In the genomic region with DNA sequence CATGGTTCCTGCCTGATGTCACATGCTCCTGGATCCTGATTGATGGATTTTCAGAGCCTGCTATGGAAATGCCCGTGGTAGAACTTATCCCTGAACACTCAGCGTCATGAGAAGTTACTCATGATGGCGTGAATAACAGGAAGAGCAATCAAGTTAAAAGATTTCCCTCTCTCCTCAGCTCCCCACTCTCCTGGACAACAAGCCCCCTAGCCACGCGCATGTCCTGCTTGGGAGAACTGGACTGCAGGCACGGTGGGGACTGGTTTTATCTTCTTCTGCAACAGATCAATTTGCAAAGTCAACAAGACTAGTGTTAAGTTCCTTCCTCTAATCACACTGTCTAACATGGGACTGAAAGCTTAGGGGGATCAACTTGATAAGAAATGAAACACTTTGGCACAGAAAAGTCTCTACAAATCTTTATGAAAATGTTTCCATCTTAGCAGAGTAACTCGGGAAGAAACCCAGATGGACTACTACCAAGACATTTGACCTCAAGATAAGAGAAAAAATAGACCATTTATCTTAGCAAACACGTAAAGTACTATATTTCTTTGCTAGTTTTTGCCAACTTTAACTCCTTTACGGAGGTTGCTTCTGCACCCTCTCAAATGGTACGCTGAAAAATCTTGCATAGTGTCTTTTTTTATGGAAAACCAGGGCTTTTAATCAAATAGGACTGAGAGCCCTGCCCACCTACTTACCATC, we compare ENCODE assay signal across 27 cellular contexts. TPM values are rescaled to one million over a fixed set of nuclear protein-coding genes. Genes with fewer than 3 reads are reported as not detected.
A peak's percentile ranks its signal among the peaks of the same experiment; 100 is the strongest.
DNase-seq lines count a peak whose midpoint lies in the region; ATAC-seq and TF ChIP-seq lines count a peak whose summit lies in the region.
"Had no signal": no experiment of that assay in that cellular context is flagged by ENCODE, and none has a peak within 500 bp of the region (broad histone marks: within the 10 kb centered on the region; RNA-seq: fewer than 3 reads in every experiment).

No MANE protein-coding gene starts in this region.

- CTCF ChIA-PET in Caco-2 (lab: Charles Lee): no interaction called here
- CTCF ChIA-PET in HEK293 (lab: Yijun Ruan, JAX): interaction anchor here (0.6 kb wide), 1 partner anchor 45 kb away, joined by 3 read pairs; no protein-coding TSS in a partner anchor

- TF ChIP-seq CTCF in Caco-2 (IDR thresholded peaks at IDR 0.05; ENCODE audit: insufficient read depth in 1 of 2, low read depth in 1 of 2, low read length in 1 of 2, severe bottlenecking in 1 of 2, unreplicated experiment in 1 of 2): no peak
- TF ChIP-seq CTCF in HEK293 (tag by site-specific recombination; IDR thresholded peaks at IDR 0.05): no peak
- TF ChIP-seq CTCF in nephron (IDR thresholded peaks at IDR 0.05; ENCODE audit: unreplicated experiment in 3 of 3): no peak

- no peaks in the 10 kb centered on the region for H3K9me3 Mint-ChIP-seq in Caco-2 (ENCODE audit: unreplicated experiment)
- no peaks in the 10 kb centered on the region for H3K9me3 Mint-ChIP-seq in nephron
- H3K9me3 Mint-ChIP-seq: activated CD4-positive, alpha-beta T cell treated with anti-CD3 and anti-CD28 coated beads, Interleukin-2, amount 10 ng/mL, durations not matched to agents 7 days and 5 days; activated T-cell treated with anti-CD3 and anti-CD28 coated beads, Interleukin-2, amount 50 U/mL, for 72 hours; GM23338; naive thymus-derived CD4-positive, alpha-beta T cell; stimulated activated effector memory CD8-positive, alpha-beta T cell treated with anti-CD3 and anti-CD28 coated beads, Interleukin-12 subunit alpha, Interleukin-12 subunit beta, amount 100 ng/mL, for 72 hours had no signal

- POLR2A ChIA-PET in Caco-2 (lab: Charles Lee) (no interaction called here), HEK293 (lab: Yijun Ruan, JAX) (interaction anchor here (0.5 kb wide), 1 partner anchor 15 kb away, joined by 4 read pairs; no protein-coding TSS in a partner anchor)

- no peak for ATAC-seq in GM19467 (IDR thresholded peaks at IDR 0.05; ENCODE audit: unreplicated experiment)
- no peak for ATAC-seq in HG03135 (IDR thresholded peaks at IDR 0.05; ENCODE audit: unreplicated experiment)
- ATAC-seq: activated CD8-positive, alpha-beta memory T cell treated with anti-CD3 and anti-CD28 coated beads, Interleukin-2, amount 10 ng/mL, durations not matched to agents 7 days and 5 days; activated T-cell treated with anti-CD3 and anti-CD28 coated beads, Interleukin-2, amount 50 U/mL, for 72 hours; GM23338; naive thymus-derived CD4-positive, alpha-beta T cell; stimulated activated effector memory CD8-positive, alpha-beta T cell treated with anti-CD3 and anti-CD28 coated beads, Interleukin-12 subunit alpha, Interleukin-12 subunit beta, amount 100 ng/mL, for 72 hours had no signal

- H3K27ac ChIP-seq in HEK293 (ENCODE audit: extremely low read depth, low read depth, low read length): no peak overlapping the region
- H3K27ac ChIP-seq: adrenal gland, coronary artery, WERI-Rb-1 had no signal

- no peaks in the 10 kb centered on the region for H3K27me3 ChIP-seq in Caco-2 (replicated peaks; ENCODE audit: control insufficient read depth, insufficient read depth, low read length)

- H3K4me3 ChIP-seq in Caco-2 (ENCODE audit: low read depth, low read length) (no peak overlapping the region), HEK293 (ENCODE audit: low read depth, low read length) (no peak overlapping the region)
- H3K4me3 ChIP-seq: adrenal gland, coronary artery, GM23338 had no signal

- peaks cover 43% of the 10 kb centered on the region for H3K4me1 Mint-ChIP-seq in Caco-2 (ENCODE audit: low read depth, unreplicated experiment)
- peaks cover 42% of the 10 kb centered on the region for H3K4me1 Mint-ChIP-seq in nephron
- H3K4me1 Mint-ChIP-seq: activated CD4-positive, alpha-beta T cell treated with anti-CD3 and anti-CD28 coated beads, Interleukin-2, amount 10 ng/mL, durations not matched to agents 7 days and 5 days; activated CD8-positive, alpha-beta memory T cell treated with anti-CD3 and anti-CD28 coated beads, Interleukin-2, amount 10 ng/mL, durations not matched to agents 7 days and 5 days; GM23338; stimulated activated effector memory CD8-positive, alpha-beta T cell treated with anti-CD3 and anti-CD28 coated beads, Interleukin-12 subunit alpha, Interleukin-12 subunit beta, amount 100 ng/mL, for 72 hours had no signal

- intact Hi-C loops in Caco-2 (cut with micrococcal nuclease; ENCODE audit: unreplicated experiment): no loop called here
- intact Hi-C loops in head of caudate nucleus (cut with DNase I): no loop called here

- BruUV-seq in Caco-2 (replicated peaks; lab: Mats Ljungman, UMichigan): no TSS peak

- H3K27ac Mint-ChIP-seq in Caco-2 (ENCODE audit: unreplicated experiment) (no peak overlapping the region), nephron (peak overlapping the region in 2 of 3 experiments; percentile 22 to 76)
- H3K27ac Mint-ChIP-seq: activated CD4-positive, alpha-beta T cell treated with anti-CD3 and anti-CD28 coated beads, Interleukin-2, amount 10 ng/mL, durations not matched to agents 7 days and 5 days; activated CD8-positive, alpha-beta memory T cell treated with anti-CD3 and anti-CD28 coated beads, Interleukin-2, amount 10 ng/mL, durations not matched to agents 7 days and 5 days; activated T-cell treated with anti-CD3 and anti-CD28 coated beads, Interleukin-2, amount 50 U/mL, for 72 hours; GM23338; naive thymus-derived CD4-positive, alpha-beta T cell; stimulated activated effector memory CD8-positive, alpha-beta T cell treated with anti-CD3 and anti-CD28 coated beads, Interleukin-12 subunit alpha, Interleukin-12 subunit beta, amount 100 ng/mL, for 72 hours had no signal

- peak overlapping the region; percentile 1 for H3K4me3 Mint-ChIP-seq in Caco-2 (ENCODE audit: unreplicated experiment)
- H3K4me3 Mint-ChIP-seq in nephron: no peak overlapping the region
- H3K4me3 Mint-ChIP-seq: activated CD4-positive, alpha-beta T cell treated with anti-CD3 and anti-CD28 coated beads, Interleukin-2, amount 10 ng/mL, durations not matched to agents 7 days and 5 days; activated CD8-positive, alpha-beta memory T cell treated with anti-CD3 and anti-CD28 coated beads, Interleukin-2, amount 10 ng/mL, durations not matched to agents 7 days and 5 days; activated T-cell treated with anti-CD3 and anti-CD28 coated beads, Interleukin-2, amount 50 U/mL, for 72 hours; GM23338; naive thymus-derived CD4-positive, alpha-beta T cell; stimulated activated effector memory CD8-positive, alpha-beta T cell treated with anti-CD3 and anti-CD28 coated beads, Interleukin-12 subunit alpha, Interleukin-12 subunit beta, amount 100 ng/mL, for 72 hours had no signal

- H3K4me1 ChIP-seq in Caco-2 (peaks cover 51% of the 10 kb centered on the region), HEK293 (ENCODE audit: control insufficient read depth, insufficient read depth, low read length) (no peaks in the 10 kb centered on the region)

- no peaks in the 10 kb centered on the region for H3K36me3 ChIP-seq in Caco-2 (ENCODE audit: control insufficient read depth, insufficient read depth, low read length)
- H3K36me3 ChIP-seq in HEK293 (ENCODE audit: control insufficient read depth in 2 of 2, insufficient read depth in 1 of 2, low read length in 2 of 2): no peaks in the 10 kb centered on the region
- H3K36me3 ChIP-seq: adrenal gland, WERI-Rb-1 had no signal

- H3K36me3 Mint-ChIP-seq in Caco-2 (ENCODE audit: insufficient read depth, unreplicated experiment): peaks cover 6% of the 10 kb centered on the region
- H3K36me3 Mint-ChIP-seq in nephron (ENCODE audit: low read depth): no peaks in the 10 kb centered on the region
- H3K36me3 Mint-ChIP-seq: activated CD8-positive, alpha-beta memory T cell treated with anti-CD3 and anti-CD28 coated beads, Interleukin-2, amount 10 ng/mL, durations not matched to agents 7 days and 5 days; stimulated activated effector memory CD8-positive, alpha-beta T cell treated with anti-CD3 and anti-CD28 coated beads, Interleukin-12 subunit alpha, Interleukin-12 subunit beta, amount 100 ng/mL, for 72 hours had no signal

- H3K9me3 ChIP-seq in Caco-2 (no peaks in the 10 kb centered on the region), HEK293 (ENCODE audit: control insufficient read depth, insufficient read depth, low read depth, low read length) (no peaks in the 10 kb centered on the region)
- H3K9me3 ChIP-seq: adrenal gland had no signal

- DNase-seq in Caco-2: no peak
- DNase-seq in amniotic epithelial cell (ENCODE audit: low read depth): peak; percentile 18
- DNase-seq in head of caudate nucleus: no peak
- DNase-seq in NCI-H2196 (lab: John Stamatoyannopoulos, UW; ENCODE audit: unreplicated experiment): no peak
- DNase-seq: activated CD4-positive, alpha-beta T cell treated with anti-CD3 and anti-CD28 coated beads, Interleukin-2, amount 10 ng/mL, durations not matched to agents 7 days and 5 days; activated CD8-positive, alpha-beta memory T cell treated with anti-CD3 and anti-CD28 coated beads, Interleukin-2, amount 10 ng/mL, durations not matched to agents 7 days and 5 days; activated naive CD4-positive, alpha-beta T cell treated with Interleukin-2 at 50 U/mL for 16 hours; activated T-cell treated with anti-CD3 and anti-CD28 coated beads, Interleukin-2, amount 50 U/mL, for 72 hours; adrenal gland; KBM-7; mesendoderm; naive thymus-derived CD4-positive, alpha-beta T cell; NCI-H1694; NCI-H524 treated with DMSO at 0.1 percent for 48 hours; OCI-M1; stimulated activated CD4-positive, alpha-beta T cell treated with anti-CD3 and anti-CD28 coated beads, Interleukin-2, amount 100 ng/mL, for 48 hours; WERI-Rb-1 had no signal

- H3K27me3 Mint-ChIP-seq in Caco-2 (ENCODE audit: insufficient read depth, unreplicated experiment) (no peaks in the 10 kb centered on the region), nephron (ENCODE audit: low read depth) (peaks cover 14% of the 10 kb centered on the region)

TF ChIP-seq in HEK293, 187 proteins besides CTCF, POLR2A, EP300 and RAD21 (continues in another document):
- TF ChIP-seq ZNF843 (tag by site-specific recombination; IDR thresholded peaks at IDR 0.05) (peak; percentile 60), MZF1 (tag by site-specific recombination; IDR thresholded peaks at IDR 0.05; ENCODE audit: borderline replicate concordance) (peak; percentile 66; the same call in 1 of the 2 replicates), ZNF76 (tag by site-specific recombination; IDR thresholded peaks at IDR 0.05; ENCODE audit: borderline replicate concordance, low read depth) (no peak), ZNF658 (tag by site-specific recombination; IDR thresholded peaks at IDR 0.05) (no peak)

RNA-seq across cellular contexts. Expression of gene POU2AF1, which starts 27.5 kb away (rescaled TPM):
- total RNA-seq in Caco-2 (2022): 1.1 and 2.7 TPM in 2 replicates
- total RNA-seq: bronchial epithelial cell, glomerular endothelial cell, GM23338, osteoblast had no signal

RNA-seq across cellular contexts. Expression of gene POU2AF3, which starts 53.2 kb away (rescaled TPM):
- 7.0 and 8.6 TPM in 2 replicates for total RNA-seq in Caco-2 (2022)
- total RNA-seq: activated CD4-positive, alpha-beta T cell treated with anti-CD3 and anti-CD28 coated beads, Interleukin-2, amount 10 ng/mL, durations not matched to agents 7 days and 5 days; activated CD8-positive, alpha-beta memory T cell treated with anti-CD3 and anti-CD28 coated beads, Interleukin-2, amount 10 ng/mL, durations not matched to agents 7 days and 5 days; bronchial epithelial cell; glomerular endothelial cell; naive thymus-derived CD4-positive, alpha-beta T cell had no signal
